ENCODE assay signal across 18 cellular contexts in the genomic region with DNA sequence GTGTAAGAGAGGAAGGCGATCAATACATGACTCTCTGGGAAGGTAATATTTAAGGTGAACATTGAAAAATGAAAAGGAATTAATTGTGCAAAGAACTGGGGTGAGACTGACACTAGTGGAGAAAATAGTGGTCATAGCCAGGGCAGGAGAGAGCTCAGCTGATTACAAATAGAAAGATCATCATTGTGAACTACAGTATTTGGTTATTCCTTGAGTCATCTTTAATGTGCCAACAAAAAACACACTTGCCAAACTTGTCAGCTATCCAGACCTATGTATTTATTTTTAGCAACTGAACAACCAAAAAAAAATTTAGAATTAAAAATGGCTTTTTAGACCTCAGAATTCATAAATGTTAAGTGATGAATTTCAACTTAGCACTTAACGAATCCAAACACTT.
DNase-seq lines count a peak whose midpoint lies in the region; ATAC-seq, FAIRE-seq and TF ChIP-seq lines count a peak whose summit lies in the region.
"Had no signal": no experiment of that assay in that cellular context is flagged by ENCODE, and none has a peak within 500 bp of the region (broad histone marks: within the 10 kb centered on the region; RNA-seq: fewer than 3 reads in every experiment).

No MANE protein-coding gene starts in this region.

- no peak for ATAC-seq in pancreas
- ATAC-seq: GM23338 had no signal

- WGBS in pancreas, 2 donors = 80 to 85% methylated on average over 2 of the region's 2 CpGs

- no peaks in the 10 kb centered on the region for H3K27me3 Mint-ChIP-seq in mesothelial cell of epicardium (ENCODE audit: low read depth)
- H3K27me3 Mint-ChIP-seq: CD4-positive, alpha-beta T cell had no signal

- H3K9me3 Mint-ChIP-seq in mesothelial cell of epicardium = peaks cover 21% of the 10 kb centered on the region
- H3K9me3 Mint-ChIP-seq: GM23338 had no signal

- FAIRE-seq in bronchial epithelial cell (lab: Jason Lieb, UNC) (no peak), pancreas (lab: Jason Lieb, UNC) (no peak)
- FAIRE-seq: A204.1, D721Med, G401.6, GM12891, HTR-8/SVneo had no signal

- no peak overlapping the region for H3K9ac ChIP-seq in Karpas-422 (ENCODE audit: low read length)

- peaks cover 17% of the 10 kb centered on the region for H3K4me1 Mint-ChIP-seq in mesothelial cell of epicardium
- H3K4me1 Mint-ChIP-seq: GM23338 had no signal

- no peaks in the 10 kb centered on the region for H3K79me2 ChIP-seq in Karpas-422 (ENCODE audit: low read length)

- CTCF ChIA-PET in A673 (lab: Charles Lee) = no interaction called here

- no TSS peak for BruUV-seq in A673 (replicated peaks; lab: Mats Ljungman, UMichigan)

- POLR2A ChIA-PET in A673 (lab: Charles Lee; ENCODE audit: low non-redundant PET) = no interaction called here

- 0 out of 2 replicates have a peak overlapping the region, but pooled peaks have one; percentile 35 for H2AFZ ChIP-seq in Karpas-422 (ENCODE audit: low read length)
- H2AFZ ChIP-seq: GM23338 had no signal

- no peak for DNase-seq in Karpas-422
- DNase-seq in M059J (ENCODE audit: low read depth) = peak; percentile 8
- DNase-seq in bronchial epithelial cell (ENCODE audit: low read depth) = peak; percentile 13
- no peak for DNase-seq in A673 (ENCODE audit: low spot score)
- no peak for DNase-seq in pancreas
- no peak for DNase-seq in mesothelial cell of epicardium (ENCODE audit: low spot score in 2 of 2, unreplicated experiment in 2 of 2)
- DNase-seq: AML-193; Caco-2; CD4-positive, alpha-beta T cell; H7; IMR-90 had no signal

- H3K4me1 ChIP-seq in Karpas-422 (ENCODE audit: low read length) (no peaks in the 10 kb centered on the region), A673 (ENCODE audit: insufficient read depth, low read length, poor library complexity, severe bottlenecking) (no peaks in the 10 kb centered on the region), pancreas (no peaks in the 10 kb centered on the region)
- H3K4me1 ChIP-seq: Caco-2 had no signal

- H3K27ac Mint-ChIP-seq in mesothelial cell of epicardium = no peak overlapping the region
- H3K27ac Mint-ChIP-seq: CD4-positive, alpha-beta T cell; GM23338 had no signal

- H3K9me2 ChIP-seq in Karpas-422 (replicated peaks; ENCODE audit: insufficient read depth, low read length) = no peaks in the 10 kb centered on the region

- H4K20me1 ChIP-seq in Karpas-422 (ENCODE audit: insufficient read depth, low read depth, low read length) = no peaks in the 10 kb centered on the region

- no peak overlapping the region for H3K4me3 Mint-ChIP-seq in mesothelial cell of epicardium
- H3K4me3 Mint-ChIP-seq: CD4-positive, alpha-beta T cell; GM23338 had no signal

- TF ChIP-seq CTCF in bronchial epithelial cell (IDR thresholded peaks at IDR 0.05; ENCODE audit: insufficient read depth, low read length, severe bottlenecking) = no peak
- no peak for TF ChIP-seq CTCF in A673 (conservative IDR thresholded peaks at IDR 0.05; ENCODE audit: low read depth, low read length)
- TF ChIP-seq CTCF in pancreas (IDR thresholded peaks at IDR 0.05) = no peak
- no peak for TF ChIP-seq CTCF in mesothelial cell of epicardium (IDR thresholded peaks at IDR 0.05; ENCODE audit: unreplicated experiment)

- H3K36me3 ChIP-seq in Karpas-422 (ENCODE audit: insufficient read depth, low read length) (no peaks in the 10 kb centered on the region), bronchial epithelial cell (ENCODE audit: control insufficient read depth, insufficient read depth, low read length) (no peaks in the 10 kb centered on the region), A673 (ENCODE audit: insufficient read depth, low read length, poor library complexity, severe bottlenecking) (no peaks in the 10 kb centered on the region), pancreas (no peaks in the 10 kb centered on the region)

- H3K4me2 ChIP-seq in Karpas-422 (ENCODE audit: low read depth, low read length, poor library complexity, severe bottlenecking) = no peak overlapping the region
- H3K4me2 ChIP-seq: GM23338 had no signal

- H3K27me3 ChIP-seq in Karpas-422 (ENCODE audit: low read length) = no peaks in the 10 kb centered on the region
- no peaks in the 10 kb centered on the region for H3K27me3 ChIP-seq in bronchial epithelial cell (ENCODE audit: control insufficient read depth, insufficient read depth, low read length)
- H3K27me3 ChIP-seq in A673 (replicated peaks; ENCODE audit: insufficient read depth, low read depth, low read length, poor library complexity) = no peaks in the 10 kb centered on the region
- H3K27me3 ChIP-seq in pancreas = no peaks in the 10 kb centered on the region

- H3K36me3 Mint-ChIP-seq in mesothelial cell of epicardium = peaks cover 2% of the 10 kb centered on the region

- H3K27ac ChIP-seq in Karpas-422 (ENCODE audit: low read length) (no peak overlapping the region), A673 (ENCODE audit: low read depth, low read length, poor library complexity, severe bottlenecking) (no peak overlapping the region), pancreas (no peak overlapping the region)
- H3K27ac ChIP-seq: C4-2B had no signal

- no peak overlapping the region for H3K4me3 ChIP-seq in Karpas-422 (ENCODE audit: low read length)
- H3K4me3 ChIP-seq in bronchial epithelial cell (ENCODE audit: low read depth, low read length) = no peak overlapping the region
- H3K4me3 ChIP-seq in A673 (ENCODE audit: low read depth, low read length, poor library complexity, severe bottlenecking) = no peak overlapping the region
- H3K4me3 ChIP-seq in pancreas = no peak overlapping the region
- H3K4me3 ChIP-seq: GM23338 had no signal

- intact Hi-C loops in A673 (cut with micrococcal nuclease; ENCODE audit: unreplicated experiment) (no loop called here), pancreas (cut with DNase I) (no loop called here)

- H3K9me3 ChIP-seq in Karpas-422 (ENCODE audit: low read length) (no peaks in the 10 kb centered on the region; the same call in 1 of the 2 replicates), A673 (ENCODE audit: low read depth, low read length, poor library complexity, severe bottlenecking) (no peaks in the 10 kb centered on the region), pancreas (no peaks in the 10 kb centered on the region)
- H3K9me3 ChIP-seq: Caco-2 had no signal

Comparison
In these comparisons a context has a peak if more than half of its experiments do, and no peak if none do; other contexts are left out.
1. DNase-seq: peak in M059J (single experiment) and bronchial epithelial cell (single experiment); none in Karpas-422 (single experiment), A673 (single experiment), pancreas (0 of 6) and mesothelial cell of epicardium (0 of 2).